In genomic region chr12:42450248-42450647, GRCh38 we compare ENCODE assay signal across 1 cellular context.
TF ChIP-seq lines count a peak whose summit lies in the region.

No MANE protein-coding gene starts in this region.

TF ChIP-seq in GM12878, 131 proteins besides CTCF, POLR2A, EP300 and RAD21 (continued from another document):
- no peak for TF ChIP-seq USF1 (IDR thresholded peaks at IDR 0.05; ENCODE audit: borderline replicate concordance, extremely low read length, insufficient read depth, low read depth, low read length)
- TF ChIP-seq CEBPB (IDR thresholded peaks at IDR 0.05; ENCODE audit: borderline replicate concordance in 1 of 2, low read depth in 2 of 2, low read length in 2 of 2) = no peak
- no peak for TF ChIP-seq ZNF24 (IDR thresholded peaks at IDR 0.05)
- TF ChIP-seq NFYA (IDR thresholded peaks at IDR 0.05; ENCODE audit: borderline replicate concordance, low read depth, low read length) = no peak
- TF ChIP-seq BCL11A (IDR thresholded peaks at IDR 0.05; ENCODE audit: low read depth, low read length) = no peak
- TF ChIP-seq ZNF274 (IDR thresholded peaks at IDR 0.05; ENCODE audit: insufficient read depth, insufficient read length) = no peak
- TF ChIP-seq MAX (IDR thresholded peaks at IDR 0.05; ENCODE audit: low read depth, low read length) = no peak
- no peak for TF ChIP-seq ZBTB40 (IDR thresholded peaks at IDR 0.05; ENCODE audit: borderline replicate concordance)
- no peak for TF ChIP-seq YY1 (IDR thresholded peaks at IDR 0.05; ENCODE audit: low read depth, low read length)
- no peak for TF ChIP-seq FOXK2 (IDR thresholded peaks at IDR 0.05)
- TF ChIP-seq ATF7 (IDR thresholded peaks at IDR 0.05; ENCODE audit: low read depth) = no peak
